ENCODE assay signal across 21 cellular contexts in genomic region chr7:207418-208127, GRCh38. TPM values are rescaled to one million over a fixed set of nuclear protein-coding genes. Genes with fewer than 3 reads are reported as not detected.
DNase-seq lines count a peak whose midpoint lies in the region; ATAC-seq and TF ChIP-seq lines count a peak whose summit lies in the region.
"Had no signal": no experiment of that assay in that cellular context is flagged by ENCODE, and none has a peak within 500 bp of the region (broad histone marks: within the 10 kb centered on the region; RNA-seq: fewer than 3 reads in every experiment).

No MANE protein-coding gene starts in this region.

- H3K36me3 Mint-ChIP-seq in endothelial cell (ENCODE audit: low read depth, unreplicated experiment) (peaks cover 5% of the 10 kb centered on the region), mesothelial cell of epicardium (peaks cover 3% of the 10 kb centered on the region)
- H3K36me3 Mint-ChIP-seq: activated naive CD4-positive, alpha-beta T cell treated with anti-CD3 and anti-CD28 coated beads, Interleukin-2, amount 50 U/mL, for 24 hours had no signal

- H3K18ac ChIP-seq in IMR-90 (ENCODE audit: low read depth, low read length): no peak overlapping the region

- peak overlapping the region; percentile 16 for H2AK9ac ChIP-seq in IMR-90 (replicated peaks; ENCODE audit: low read depth, low read length, poor library complexity)

- peaks cover 65% of the 10 kb centered on the region for H4K20me1 ChIP-seq in IMR-90 (ENCODE audit: insufficient read depth, low read length)

- H3K23ac ChIP-seq in IMR-90 (ENCODE audit: low read depth, low read length): no peak overlapping the region

- no peak overlapping the region for H2BK15ac ChIP-seq in IMR-90 (ENCODE audit: low read depth, low read length)

- no peaks in the 10 kb centered on the region for H3K4me1 ChIP-seq in IMR-90 (ENCODE audit: control insufficient read depth, insufficient read depth, low read length)
- H3K4me1 ChIP-seq: A549, psoas muscle, SJCRH30, upper lobe of left lung had no signal

- 0 out of 2 replicates have a peak, but pooled peaks have one; percentile 16 for TF ChIP-seq RAD21 in IMR-90 (IDR thresholded peaks at IDR 0.05; ENCODE audit: low read length)

- ATAC-seq in IMR-90 (ENCODE audit: low read depth): peak; percentile 7; the same call in 1 of the 2 replicates
- ATAC-seq: left lobe of liver, psoas muscle had no signal

- no peak overlapping the region for H2BK20ac ChIP-seq in IMR-90 (ENCODE audit: low read depth, low read length)

- H3K79me1 ChIP-seq in IMR-90 (ENCODE audit: low read depth in 1 of 2, low read length in 2 of 2): peaks cover 20 to 69% of the 10 kb centered on the region in 2 experiments

- H3K9me3 Mint-ChIP-seq in endothelial cell (ENCODE audit: unreplicated experiment) (no peaks in the 10 kb centered on the region), mesothelial cell of epicardium (no peaks in the 10 kb centered on the region)
- H3K9me3 Mint-ChIP-seq: activated naive CD4-positive, alpha-beta T cell treated with anti-CD3 and anti-CD28 coated beads, Interleukin-2, amount 50 U/mL, for 24 hours had no signal

- no peak overlapping the region for H4K8ac ChIP-seq in IMR-90 (ENCODE audit: low read depth in 2 of 2, low read length in 2 of 2)

- H3K27ac ChIP-seq in IMR-90 (ENCODE audit: insufficient read depth, low read length) (no peak overlapping the region), RWPE1 (no peak overlapping the region), substantia nigra (ENCODE audit: low read depth, low read length, poor library complexity, severe bottlenecking) (no peak overlapping the region)
- H3K27ac ChIP-seq: A549, dorsolateral prefrontal cortex, esophagus squamous epithelium, psoas muscle, SJCRH30, upper lobe of left lung had no signal

- H4K91ac ChIP-seq in IMR-90 (ENCODE audit: insufficient read depth, low read depth, low read length): no peak overlapping the region

- WGBS in IMR-90 (ENCODE audit: extremely low coverage in 2 of 2, insufficient read length in 1 of 2), 2 experiments: 95% methylated on average over 17 of the region's 39 CpGs; no CpG with 5 or more reads in 1 of the 2 experiments

- TF ChIP-seq POLR2A in IMR-90 (IDR thresholded peaks at IDR 0.05; ENCODE audit: low read depth, low read length): no peak

- no peak overlapping the region for H3K4me2 ChIP-seq in IMR-90 (ENCODE audit: low read depth, low read length)
- H3K4me2 ChIP-seq: A549 had no signal

- no peak overlapping the region for H2AK5ac ChIP-seq in IMR-90 (ENCODE audit: low read depth, low read length)

- H3K4me3 Mint-ChIP-seq in endothelial cell (ENCODE audit: unreplicated experiment): no peak overlapping the region
- no peak overlapping the region for H3K4me3 Mint-ChIP-seq in mesothelial cell of epicardium
- H3K4me3 Mint-ChIP-seq: activated naive CD4-positive, alpha-beta T cell treated with anti-CD3 and anti-CD28 coated beads, Interleukin-2, amount 50 U/mL, for 24 hours had no signal

- no peak overlapping the region for H4K5ac ChIP-seq in IMR-90 (ENCODE audit: low read depth, low read length)

- H3K4me3 ChIP-seq in AG04449 (ENCODE audit: low read depth, low read length) (no peak overlapping the region), IMR-90 (ENCODE audit: insufficient read depth, low read depth, low read length) (no peak overlapping the region)
- H3K4me3 ChIP-seq: A549, dorsolateral prefrontal cortex, esophagus squamous epithelium, MG63, psoas muscle, SJCRH30, upper lobe of left lung had no signal

- H2BK120ac ChIP-seq in IMR-90 (ENCODE audit: low read depth, low read length): no peak overlapping the region

- no peak overlapping the region for H3K14ac ChIP-seq in IMR-90 (replicated peaks; ENCODE audit: low read depth, low read length)

- H2BK5ac ChIP-seq in IMR-90 (ENCODE audit: low read depth, low read length, poor library complexity, severe bottlenecking): no peak overlapping the region

- H3K27me3 Mint-ChIP-seq in endothelial cell (ENCODE audit: unreplicated experiment) (peaks cover 11% of the 10 kb centered on the region), mesothelial cell of epicardium (ENCODE audit: low read depth) (peaks cover 3% of the 10 kb centered on the region)
- H3K27me3 Mint-ChIP-seq: activated naive CD4-positive, alpha-beta T cell treated with anti-CD3 and anti-CD28 coated beads, Interleukin-2, amount 50 U/mL, for 24 hours had no signal

- H3K4me1 Mint-ChIP-seq in endothelial cell (ENCODE audit: unreplicated experiment): no peaks in the 10 kb centered on the region
- H3K4me1 Mint-ChIP-seq in mesothelial cell of epicardium: no peaks in the 10 kb centered on the region
- H3K4me1 Mint-ChIP-seq: activated naive CD4-positive, alpha-beta T cell treated with anti-CD3 and anti-CD28 coated beads, Interleukin-2, amount 50 U/mL, for 24 hours had no signal

- no peaks in the 10 kb centered on the region for H3K27me3 ChIP-seq in IMR-90 (ENCODE audit: control insufficient read depth, insufficient read depth, low read length)
- H3K27me3 ChIP-seq: dorsolateral prefrontal cortex, esophagus squamous epithelium, MG63, SJCRH30, upper lobe of left lung had no signal

- BruUV-seq in IMR-90 (replicated peaks; lab: Mats Ljungman, UMichigan): no TSS peak

- DNase-seq in AG04449 (ENCODE audit: low read depth, low spot score): no peak
- no peak for DNase-seq in IMR-90
- peak; percentile 55 for DNase-seq in endothelial cell (ENCODE audit: low spot score)
- no peak for DNase-seq in mesothelial cell of epicardium (ENCODE audit: low spot score in 2 of 2, unreplicated experiment in 2 of 2)
- DNase-seq in RWPE1 (ENCODE audit: low spot score): no peak
- no peak for DNase-seq in activated gamma-delta T cell (lab: John Stamatoyannopoulos, UW)
- no peak for DNase-seq in DMS53 treated with DMSO at 0.1 percent for 48 hours (lab: John Stamatoyannopoulos, UW; ENCODE audit: unreplicated experiment)
- DNase-seq in substantia nigra (lab: John Stamatoyannopoulos, UW): no peak
- DNase-seq: activated T-cell treated with anti-CD3 and anti-CD28 coated beads for 4 hours; COR-L47; dorsolateral prefrontal cortex; esophagus squamous epithelium; MG63; psoas muscle; SJCRH30; stimulated activated naive CD4-positive, alpha-beta T cell treated with Interleukin-2 at 50 U/mL for 16 hours; T-helper 9 cell had no signal

- no peak overlapping the region for H3K4ac ChIP-seq in IMR-90 (ENCODE audit: low read depth, low read length)

- dilution Hi-C loops in IMR-90 (cut with HindIII; ENCODE audit: low sequenced_read_pairs, unreplicated experiment): no loop called here

- H3K9me3 ChIP-seq in IMR-90 (ENCODE audit: control insufficient read depth, insufficient read depth, low read length): no peaks in the 10 kb centered on the region
- H3K9me3 ChIP-seq: esophagus squamous epithelium, MG63, psoas muscle, SJCRH30, upper lobe of left lung had no signal

- H3K56ac ChIP-seq in IMR-90 (ENCODE audit: extremely low read depth, insufficient read depth, low read length): no peak overlapping the region

- peaks cover 80% of the 10 kb centered on the region for H3K36me3 ChIP-seq in IMR-90 (ENCODE audit: control insufficient read depth, insufficient read depth, low read length)
- H3K36me3 ChIP-seq: SJCRH30 had no signal

- CTCF ChIA-PET in AG04449 (lab: Yijun Ruan, JAX) (interaction anchor here (1.2 kb wide), 1 partner anchor 143 kb away, joined by 5 read pairs; no protein-coding TSS in a partner anchor), IMR-90 (lab: Yijun Ruan, JAX) (interaction anchor here (1.1 kb wide), 1 partner anchor 144 kb away, joined by 3 read pairs; no protein-coding TSS in a partner anchor), RWPE1 (lab: Yijun Ruan, JAX) (interaction anchor here (0.6 to 0.7 kb wide), 2 partner anchors 77 to 119 kb away, joined by 3 to 7 read pairs; no protein-coding TSS in a partner anchor)

- peak overlapping the region; percentile 6 for H2AFZ ChIP-seq in IMR-90 (replicated peaks; ENCODE audit: low read length, poor library complexity)

- POLR2A ChIA-PET in AG04449 (lab: Yijun Ruan, JAX): no interaction called here
- POLR2A ChIA-PET in IMR-90 (lab: Charles Lee; ENCODE audit: unreplicated experiment): no interaction called here
- POLR2A ChIA-PET in RWPE1 (lab: Yijun Ruan, JAX; ENCODE audit: low non-redundant PET): no interaction called here

- no peak overlapping the region for H3K9ac ChIP-seq in IMR-90 (ENCODE audit: low read depth, low read length)

- TF ChIP-seq CTCF in AG04449 (IDR thresholded peaks at IDR 0.05; ENCODE audit: insufficient read depth, low read length, missing control alignments): peak; percentile 9
- peak; percentile 29 for TF ChIP-seq CTCF in IMR-90 (conservative IDR thresholded peaks at IDR 0.05; ENCODE audit: low read depth, low read length)
- peak; percentile 26 for TF ChIP-seq CTCF in endothelial cell (IDR thresholded peaks at IDR 0.05; ENCODE audit: unreplicated experiment)
- TF ChIP-seq CTCF in mesothelial cell of epicardium (IDR thresholded peaks at IDR 0.05; ENCODE audit: unreplicated experiment): peak; percentile 36
- no peak for TF ChIP-seq CTCF in RWPE1 (conservative IDR thresholded peaks at IDR 0.05; ENCODE audit: low read depth)

- intact Hi-C loops in IMR-90 (cut with micrococcal nuclease): no loop called here

- H3K27ac Mint-ChIP-seq in endothelial cell (ENCODE audit: unreplicated experiment) (no peak overlapping the region), mesothelial cell of epicardium (no peak overlapping the region)
- H3K27ac Mint-ChIP-seq: activated naive CD4-positive, alpha-beta T cell treated with anti-CD3 and anti-CD28 coated beads, Interleukin-2, amount 50 U/mL, for 24 hours had no signal

- in situ Hi-C loops in IMR-90 (cut with MboI; ENCODE audit: low sequenced_read_pairs): no loop called here

- peaks cover 10% of the 10 kb centered on the region for H3K9me1 ChIP-seq in IMR-90 (ENCODE audit: insufficient read depth, low read length)

TF ChIP-seq in IMR-90, 13 proteins besides CTCF, POLR2A, EP300 and RAD21 (continues in another document):
- TF ChIP-seq MAFK (IDR thresholded peaks at IDR 0.05; ENCODE audit: low read depth, low read length) (no peak), SMC3 (IDR thresholded peaks at IDR 0.05; ENCODE audit: low read depth, low read length) (peak; percentile 29; the same call in 1 of the 2 replicates), ELK1 (IDR thresholded peaks at IDR 0.05; ENCODE audit: borderline replicate concordance, low read depth, low read length) (no peak)

RNA-seq across cellular contexts. Expression of gene FAM20C, which starts 15.2 kb away (rescaled TPM):
- total RNA-seq in IMR-90 (2012; rRNA removed): 7.7 and 8.9 TPM in 2 replicates
- 36.6 and 38.2 TPM in 2 replicates for polyA plus RNA-seq in IMR-90 (2012; rRNA removed)
- 36.5 and 56.4 TPM in 2 replicates for polyA plus RNA-seq in IMR-90 (2012; cell fraction: cytosol; rRNA removed)
- polyA plus RNA-seq in IMR-90 (2012; cell fraction: nucleus; rRNA removed; ENCODE audit: low replicate concordance): 38.9 and 55.0 TPM in 2 replicates
- total RNA-seq in endothelial cell (ENCODE audit: unreplicated experiment): 3.1 TPM
- 16.7 to 18.3 TPM (median 17.8 TPM) in 3 replicates for total RNA-seq in mesothelial cell of epicardium
